8 cellular contexts compared by ENCODE assay signal in genomic region chr7:27576360-27576944, GRCh38.
A peak's percentile ranks its signal among the peaks of the same experiment; 100 is the strongest.
DNase-seq lines count a peak whose midpoint lies in the region; ATAC-seq, FAIRE-seq and TF ChIP-seq lines count a peak whose summit lies in the region.

No MANE protein-coding gene starts in this region.

- no peak overlapping the region for H2AFZ ChIP-seq in K562 (ENCODE audit: low read depth, low read length)

- H3K9me1 ChIP-seq in K562 (ENCODE audit: control insufficient read depth, insufficient read depth, low read length) = no peaks in the 10 kb centered on the region

- TF ChIP-seq EP300 in K562 (IDR thresholded peaks at IDR 0.05; ENCODE audit: low read length) = no peak

- H3K4me3 ChIP-seq in K562 (no peak overlapping the region), uterus (no peak overlapping the region)

- BruUV-seq in K562 (replicated peaks; lab: Mats Ljungman, UMichigan) = no TSS peak

- no peak overlapping the region for H3K9ac ChIP-seq in K562 (ENCODE audit: insufficient read depth in 1 of 2, low read depth in 2 of 2, low read length in 2 of 2)

- H3K4me2 ChIP-seq in K562 (ENCODE audit: insufficient read depth, low read length) = no peak overlapping the region

- H3K9me3 Mint-ChIP-seq in T-helper 2 cell treated with Interferon-gamma antibody and Interleukin-4, amounts not matched to agents 5 μg/mL and 100 μg/mL, for 36 hours = no peaks in the 10 kb centered on the region

- CTCF ChIA-PET in K562 (lab: Yijun Ruan, JAX; ENCODE audit: low intra/inter-chr PET ratio) = interaction anchor here (2.4 kb wide), 1 partner anchor 380 kb away, joined by 11 read pairs; no protein-coding TSS in a partner anchor

- intact Hi-C loops in K562 (cut with micrococcal nuclease) (loop anchor here (5.0 to 10.0 kb wide), 4 partner anchors 142 to 379 kb away; no protein-coding TSS in a partner anchor), uterus (cut with DNase I; ENCODE audit: low total_unique reads) (loop anchor here (10.0 kb wide), 1 partner anchor 342 kb away; no protein-coding TSS in a partner anchor)

- 0 out of 3 replicates have a peak, but pooled peaks cover 3% of the 10 kb centered on the region for H3K36me3 ChIP-seq in K562 (ENCODE audit: control insufficient read depth, insufficient read depth, low read length)
- no peaks in the 10 kb centered on the region for H3K36me3 ChIP-seq in uterus

- peak; percentile 61 for DNase-seq in A172 (ENCODE audit: low spot score)
- peak; percentile 24 for DNase-seq in GM13977 (ENCODE audit: low spot score)
- DNase-seq in NCI-H2196 treated with DMSO at 0.1 percent for 48 hours (lab: John Stamatoyannopoulos, UW; ENCODE audit: unreplicated experiment) = peak; percentile 7
- DNase-seq in K562 (ENCODE audit: extremely low read depth in 1 of 4, low spot score in 3 of 4) = peak; percentile 16 to 51 (median 24)
- DNase-seq in iris pigment epithelial cell (ENCODE audit: low read depth) = peak; percentile 39
- no peak for DNase-seq in uterus
- no peak for DNase-seq in T-helper 2 cell treated with Interferon-gamma antibody and Interleukin-4, amounts not matched to agents 5 μg/mL and 100 μg/mL, for 36 hours (ENCODE audit: low spot score)
- no peak for DNase-seq in NCI-H524 treated with DMSO at 0.1 percent for 48 hours (lab: John Stamatoyannopoulos, UW)

- no peak overlapping the region for H3K27ac Mint-ChIP-seq in T-helper 2 cell treated with Interferon-gamma antibody and Interleukin-4, amounts not matched to agents 5 μg/mL and 100 μg/mL, for 36 hours

- in situ Hi-C loops in GM13977 (cut with MboI; ENCODE audit: low pct_unique_long_range_greater_than_20kb, low sequenced_read_pairs, unreplicated experiment) = no loop called here
- in situ Hi-C loops in K562 (cut with MboI) = loop anchor here (10.0 kb wide), 1 partner anchor 372 kb away; the partner anchor contains the start of gene HOXA13

- WGBS in K562 (ENCODE audit: insufficient coverage, low coverage, missing lambda C conversion rate) = 80% methylated on average over 3 of the region's 3 CpGs

- POLR2A ChIA-PET in K562 (lab: Yijun Ruan, JAX) = no interaction called here

- H3K27me3 Mint-ChIP-seq in T-helper 2 cell treated with Interferon-gamma antibody and Interleukin-4, amounts not matched to agents 5 μg/mL and 100 μg/mL, for 36 hours (ENCODE audit: low read depth) = no peaks in the 10 kb centered on the region

- TF ChIP-seq CTCF in GM13977 (IDR thresholded peaks at IDR 0.05; ENCODE audit: extremely low read depth, insufficient read depth, missing control alignments) (peak; percentile 55), K562 (IDR thresholded peaks at IDR 0.05 in 2 of 3, conservative IDR thresholded peaks at IDR 0.05 in 1 of 3; ENCODE audit: insufficient read depth in 2 of 3, low read depth in 1 of 3, low read length in 3 of 3) (peak in 2 of 3 experiments; percentile 34 to 63; a peak in 3 of 6 replicates), uterus (IDR thresholded peaks at IDR 0.05) (peak; percentile 54 to 73 (median 56))

- TF ChIP-seq RAD21 in K562 (CRISPR knock-in tag; conservative IDR thresholded peaks at IDR 0.05 in 1 of 2, IDR thresholded peaks at IDR 0.05 in 1 of 2) = peak; percentile 44 to 69

- TF ChIP-seq POLR2A in K562 (conservative IDR thresholded peaks at IDR 0.05) = no peak
- no peak for TF ChIP-seq POLR2A in uterus (IDR thresholded peaks at IDR 0.05)

- H3K4me1 ChIP-seq in K562 (replicated peaks in 1 of 2; ENCODE audit: control insufficient read depth in 2 of 2, insufficient read depth in 2 of 2, low read length in 2 of 2) = no peaks in the 10 kb centered on the region
- H3K4me1 ChIP-seq in uterus = no peaks in the 10 kb centered on the region

- H4K20me1 ChIP-seq in K562 (replicated peaks; ENCODE audit: control insufficient read depth, insufficient read depth, low read length) = no peaks in the 10 kb centered on the region

- no peaks in the 10 kb centered on the region for H3K27me3 ChIP-seq in K562 (ENCODE audit: control insufficient read depth in 2 of 2, insufficient read depth in 2 of 2, low read length in 2 of 2)
- no peaks in the 10 kb centered on the region for H3K27me3 ChIP-seq in uterus

- H3K9me3 ChIP-seq in K562 (replicated peaks; ENCODE audit: control insufficient read depth, insufficient read depth, low read depth, low read length) = no peaks in the 10 kb centered on the region
- H3K9me3 ChIP-seq in uterus = no peaks in the 10 kb centered on the region

- H3K36me3 Mint-ChIP-seq in T-helper 2 cell treated with Interferon-gamma antibody and Interleukin-4, amounts not matched to agents 5 μg/mL and 100 μg/mL, for 36 hours (ENCODE audit: low read depth) = no peaks in the 10 kb centered on the region

- no peaks in the 10 kb centered on the region for H3K79me2 ChIP-seq in K562 (ENCODE audit: control insufficient read depth, insufficient read depth, low read length)

- peak; percentile 80 for ATAC-seq in K562

- peaks cover 2% of the 10 kb centered on the region for H3K4me1 Mint-ChIP-seq in T-helper 2 cell treated with Interferon-gamma antibody and Interleukin-4, amounts not matched to agents 5 μg/mL and 100 μg/mL, for 36 hours (ENCODE audit: low read depth)

- peak; percentile 49 for FAIRE-seq in K562 (lab: Jason Lieb, UNC)

- no peak overlapping the region for H3K27ac ChIP-seq in K562 (ENCODE audit: extremely low read depth, low read depth, low read length)
- H3K27ac ChIP-seq in uterus = no peak overlapping the region

- H3K4me3 Mint-ChIP-seq in T-helper 2 cell treated with Interferon-gamma antibody and Interleukin-4, amounts not matched to agents 5 μg/mL and 100 μg/mL, for 36 hours = no peak overlapping the region

TF ChIP-seq in K562, 482 proteins besides CTCF, POLR2A, EP300 and RAD21:
- TF ChIP-seq ZBTB2 (IDR thresholded peaks at IDR 0.05) = no peak
- peak; percentile 4 for TF ChIP-seq MEIS2 (IDR thresholded peaks at IDR 0.05; ENCODE audit: partially characterized antibody)

Comparison
In these comparisons a context has a peak if more than half of its experiments do, and no peak if none do; other contexts are left out.
1. DNase-seq: peak in A172 (single experiment), GM13977 (single experiment), NCI-H2196 treated with DMSO at 0.1 percent for 48 hours (single experiment), K562 (4 of 4) and iris pigment epithelial cell (single experiment); none in uterus (0 of 2), T-helper 2 cell treated with Interferon-gamma antibody and Interleukin-4, amounts not matched to agents 5 μg/mL and 100 μg/mL, for 36 hours (single experiment) and NCI-H524 treated with DMSO at 0.1 percent for 48 hours (single experiment).
2. Peak in every context shown above with its lines, with median percentiles within 50 percentile points of each other: CTCF ChIP-seq.